8 cellular contexts compared by ENCODE assay signal in genomic region chr2:230658877-230659652, GRCh38. TPM values are rescaled to one million over a fixed set of nuclear protein-coding genes. Genes with fewer than 3 reads are reported as not detected.
DNase-seq lines count a peak whose midpoint lies in the region; ATAC-seq and TF ChIP-seq lines count a peak whose summit lies in the region.

No MANE protein-coding gene starts in this region.

- no peaks in the 10 kb centered on the region for H3K4me1 ChIP-seq in neuronal stem cell (ENCODE audit: control insufficient read depth in 2 of 2, insufficient read depth in 1 of 2, low read depth in 1 of 2, low read length in 2 of 2)

- no peaks in the 10 kb centered on the region for H3K36me3 ChIP-seq in neuronal stem cell (replicated peaks in 1 of 2; ENCODE audit: control insufficient read depth in 2 of 2, insufficient read depth in 2 of 2, low read length in 2 of 2)

- CTCF ChIA-PET in WTC11 (lab: Charles Lee): no interaction called here

- intact Hi-C loops in activated CD4-positive, alpha-beta T cell treated with anti-CD3 and anti-CD28 coated beads, Interleukin-2, amount 10 ng/mL, durations not matched to agents 24 days and 14 days (cut with micrococcal nuclease): loop anchor here (1.0 to 5.0 kb wide), 11 partner anchors 9 to 424 kb away; partner anchors contain the start of gene CAB39
- intact Hi-C loops in dorsolateral prefrontal cortex (cut with DNase I): no loop called here

- DNase-seq in activated CD4-positive, alpha-beta T cell treated with anti-CD3 and anti-CD28 coated beads, Interleukin-2, amount 10 ng/mL, durations not matched to agents 24 days and 14 days: peak; percentile 91
- DNase-seq in neuronal stem cell (ENCODE audit: low spot score) (no peak), NCI-H1092 treated with DMSO at 0.1 percent for 48 hours (lab: John Stamatoyannopoulos, UW) (no peak), dorsolateral prefrontal cortex (no peak), WTC11 (ENCODE audit: low spot score) (no peak), progenitor cell of endocrine pancreas (ENCODE audit: low spot score, unreplicated experiment) (no peak)

- H3K9ac ChIP-seq in neuronal stem cell (ENCODE audit: low read depth, low read length, poor library complexity): peak overlapping the region; percentile 54

- H2BK12ac ChIP-seq in neuronal stem cell (ENCODE audit: low read length): no peak overlapping the region

- no peak overlapping the region for H2AFZ ChIP-seq in neuronal stem cell (ENCODE audit: low read length)

- H3K27me3 ChIP-seq in neuronal stem cell (ENCODE audit: control insufficient read depth in 3 of 3, insufficient read depth in 3 of 3, low read depth in 1 of 3, low read length in 3 of 3) (peaks cover 0 to 78% (median 0%) of the 10 kb centered on the region in 3 experiments), dorsolateral prefrontal cortex (no peaks in the 10 kb centered on the region)

- H4K8ac ChIP-seq in neuronal stem cell (ENCODE audit: low read depth, low read length): peak overlapping the region; percentile 50

- POLR2A ChIA-PET in WTC11 (lab: Charles Lee): no interaction called here

- peak overlapping the region; percentile 88 for H3K4me3 Mint-ChIP-seq in activated CD4-positive, alpha-beta T cell treated with anti-CD3 and anti-CD28 coated beads, Interleukin-2, amount 10 ng/mL, durations not matched to agents 24 days and 14 days
- no peak overlapping the region for H3K4me3 Mint-ChIP-seq in WTC11
- H3K4me3 Mint-ChIP-seq in progenitor cell of endocrine pancreas (ENCODE audit: low read depth): no peak overlapping the region

- peak overlapping the region; percentile 67 for H3K18ac ChIP-seq in neuronal stem cell (ENCODE audit: low read length)

- H4K91ac ChIP-seq in neuronal stem cell (ENCODE audit: low read depth, low read length, poor library complexity): no peak overlapping the region

- no peaks in the 10 kb centered on the region for H3K9me3 Mint-ChIP-seq in activated CD4-positive, alpha-beta T cell treated with anti-CD3 and anti-CD28 coated beads, Interleukin-2, amount 10 ng/mL, durations not matched to agents 24 days and 14 days
- H3K9me3 Mint-ChIP-seq in WTC11 (no peaks in the 10 kb centered on the region), progenitor cell of endocrine pancreas (ENCODE audit: low read depth) (no peaks in the 10 kb centered on the region)

- no peaks in the 10 kb centered on the region for H3K79me1 ChIP-seq in neuronal stem cell (ENCODE audit: low read depth, low read length)

- H3K23ac ChIP-seq in neuronal stem cell (ENCODE audit: low read depth, low read length, poor library complexity): peak overlapping the region; percentile 58

- H3K27ac Mint-ChIP-seq in activated CD4-positive, alpha-beta T cell treated with anti-CD3 and anti-CD28 coated beads, Interleukin-2, amount 10 ng/mL, durations not matched to agents 24 days and 14 days: peak overlapping the region; percentile 98
- no peak overlapping the region for H3K27ac Mint-ChIP-seq in WTC11
- H3K27ac Mint-ChIP-seq in progenitor cell of endocrine pancreas: no peak overlapping the region

- peak overlapping the region; percentile 90 for H2BK15ac ChIP-seq in neuronal stem cell (ENCODE audit: low read length)

- H3K4me2 ChIP-seq in neuronal stem cell (ENCODE audit: insufficient read depth, low read length, poor library complexity, severe bottlenecking): no peak overlapping the region

- no peak overlapping the region for H3K4ac ChIP-seq in neuronal stem cell (ENCODE audit: low read length)

- H3K9me3 ChIP-seq in neuronal stem cell (replicated peaks in 1 of 2; ENCODE audit: control insufficient read depth in 2 of 2, insufficient read depth in 1 of 2, low read depth in 1 of 2, low read length in 2 of 2): no peaks in the 10 kb centered on the region

- peaks cover 10% of the 10 kb centered on the region for H3K36me3 Mint-ChIP-seq in activated CD4-positive, alpha-beta T cell treated with anti-CD3 and anti-CD28 coated beads, Interleukin-2, amount 10 ng/mL, durations not matched to agents 24 days and 14 days (ENCODE audit: low read depth)
- H3K36me3 Mint-ChIP-seq in WTC11: no peaks in the 10 kb centered on the region
- no peaks in the 10 kb centered on the region for H3K36me3 Mint-ChIP-seq in progenitor cell of endocrine pancreas (ENCODE audit: insufficient read depth)

- TF ChIP-seq CTCF in dorsolateral prefrontal cortex (IDR thresholded peaks at IDR 0.05 in 54 of 56, conservative IDR thresholded peaks at IDR 0.05 in 2 of 56; ENCODE audit: low read depth in 1 of 56, partially characterized antibody in 56 of 56) (no peak), WTC11 (IDR thresholded peaks at IDR 0.05) (no peak), progenitor cell of endocrine pancreas (IDR thresholded peaks at IDR 0.05; ENCODE audit: unreplicated experiment) (no peak)

- peak overlapping the region; percentile 52 for H2BK120ac ChIP-seq in neuronal stem cell (ENCODE audit: low read depth, low read length)

- ATAC-seq in GM18867 (IDR thresholded peaks at IDR 0.05; ENCODE audit: unreplicated experiment): peak; percentile 37
- peak; percentile 50 for ATAC-seq in HG03025 (IDR thresholded peaks at IDR 0.05; ENCODE audit: low FRiP score, unreplicated experiment)
- no peak for ATAC-seq in WTC11

- no peak overlapping the region for H2BK5ac ChIP-seq in neuronal stem cell (ENCODE audit: low read length)

- H3K27ac ChIP-seq in neuronal stem cell (replicated peaks; ENCODE audit: low read length) (no peak overlapping the region), dorsolateral prefrontal cortex (peak overlapping the region in 16 of 59 donors; percentile 1 to 63 (median 44))

- peaks cover 82% of the 10 kb centered on the region for H3K4me1 Mint-ChIP-seq in activated CD4-positive, alpha-beta T cell treated with anti-CD3 and anti-CD28 coated beads, Interleukin-2, amount 10 ng/mL, durations not matched to agents 24 days and 14 days
- H3K4me1 Mint-ChIP-seq in WTC11 (peaks cover 42% of the 10 kb centered on the region), progenitor cell of endocrine pancreas (ENCODE audit: low read depth) (peaks cover 8% of the 10 kb centered on the region)

- no CpG with 5 or more reads among the region's 11 CpGs for WGBS in neuronal stem cell (ENCODE audit: extremely low coverage in 2 of 2, insufficient read length in 2 of 2, insufficient replicate concordance in 1 of 2), 2 donors

- H3K4me3 ChIP-seq in neuronal stem cell (ENCODE audit: low read length in 2 of 2) (no peak overlapping the region), dorsolateral prefrontal cortex (no peak overlapping the region)

- no peaks in the 10 kb centered on the region for H3K27me3 Mint-ChIP-seq in activated CD4-positive, alpha-beta T cell treated with anti-CD3 and anti-CD28 coated beads, Interleukin-2, amount 10 ng/mL, durations not matched to agents 24 days and 14 days
- H3K27me3 Mint-ChIP-seq in WTC11 (ENCODE audit: low read depth) (no peaks in the 10 kb centered on the region; the same call in 1 of the 2 replicates), progenitor cell of endocrine pancreas (peaks cover 5% of the 10 kb centered on the region)

- no peak overlapping the region for H3K14ac ChIP-seq in neuronal stem cell (ENCODE audit: low read length)

- peak overlapping the region; percentile 2 for H2AK5ac ChIP-seq in neuronal stem cell (ENCODE audit: low read depth, low read length)

TF ChIP-seq in WTC11, 78 proteins besides CTCF, POLR2A, EP300 and RAD21 (continues in another document):
- no peak for TF ChIP-seq ZNF396 (CRISPR knock-in tag; IDR thresholded peaks at IDR 0.05; ENCODE audit: borderline replicate concordance)
- TF ChIP-seq SOX15 (CRISPR knock-in tag; IDR thresholded peaks at IDR 0.05): no peak
- TF ChIP-seq NR2C2 (CRISPR knock-in tag; IDR thresholded peaks at IDR 0.05): no peak
- TF ChIP-seq PRDM15 (CRISPR knock-in tag; IDR thresholded peaks at IDR 0.05): no peak
- TF ChIP-seq ZNF416 (CRISPR knock-in tag; IDR thresholded peaks at IDR 0.05): no peak
- no peak for TF ChIP-seq MAX (CRISPR knock-in tag; IDR thresholded peaks at IDR 0.05)
- TF ChIP-seq JAZF1 (CRISPR knock-in tag; IDR thresholded peaks at IDR 0.05): no peak
- no peak for TF ChIP-seq ZNF232 (CRISPR knock-in tag; IDR thresholded peaks at IDR 0.05)
- no peak for TF ChIP-seq SMAD3 (CRISPR knock-in tag; IDR thresholded peaks at IDR 0.05; ENCODE audit: borderline replicate concordance)

RNA-seq across cellular contexts. Expression of gene CAB39, which starts 53.6 kb away (rescaled TPM):
- 166 and 168 TPM in 2 replicates for total RNA-seq in activated CD4-positive, alpha-beta T cell treated with anti-CD3 and anti-CD28 coated beads, Interleukin-2, amount 10 ng/mL, durations not matched to agents 24 days and 14 days
- 26.9 TPM for polyA plus RNA-seq in neuronal stem cell (2013, experiment 1 of 2)
- 26.4 TPM for polyA plus RNA-seq in neuronal stem cell (2013, experiment 2 of 2)
- 100 to 1,000 TPM in 92 of 120 experiments, 10 to 100 TPM in 28; 57.4 to 149 (median 113) TPM for total RNA-seq in dorsolateral prefrontal cortex
- 35.6 to 38.9 TPM (median 36.9 TPM) in 3 replicates for total RNA-seq in WTC11 (2021)
- 44.1 and 49.0 TPM in 2 replicates for total RNA-seq in progenitor cell of endocrine pancreas
